8 cellular contexts compared by ENCODE assay signal in genomic region chr19:58474997-58475713, GRCh38. TPM values are rescaled to one million over a fixed set of nuclear protein-coding genes. Genes with fewer than 3 reads are reported as not detected.
DNase-seq lines count a peak whose midpoint lies in the region; ATAC-seq, FAIRE-seq and TF ChIP-seq lines count a peak whose summit lies in the region.

No MANE protein-coding gene starts in this region.

- no peak overlapping the region for H2AFZ ChIP-seq in keratinocyte (ENCODE audit: control insufficient read depth, low read length)

- H3K27ac ChIP-seq in keratinocyte (ENCODE audit: control insufficient read depth, insufficient read depth, low read length) = peak overlapping the region; percentile 63
- peak overlapping the region; percentile 95 for H3K27ac ChIP-seq in temporal lobe (ENCODE audit: low read depth, low read length)

- no peak for TF ChIP-seq CTCF in Calu3 (IDR thresholded peaks at IDR 0.05; ENCODE audit: unreplicated experiment)
- TF ChIP-seq CTCF in keratinocyte (optimal IDR thresholded peaks at IDR 0.05 in 1 of 3, IDR thresholded peaks at IDR 0.05 in 1 of 3, conservative IDR thresholded peaks at IDR 0.05 in 1 of 3; ENCODE audit: extremely low read depth in 1 of 3, insufficient read depth in 2 of 3, low read length in 3 of 3) = no peak

- ATAC-seq in HG02759 (IDR thresholded peaks at IDR 0.05; ENCODE audit: unreplicated experiment) = peak; percentile 2
- ATAC-seq in activated T-helper 17 cell treated with anti-CD3 and anti-CD28 coated beads, Interleukin-2, amount 50 U/mL, for 72 hours (replicated peaks) = peak; percentile 27

- no peaks in the 10 kb centered on the region for H3K79me2 ChIP-seq in keratinocyte (ENCODE audit: control insufficient read depth, insufficient read depth, low read length)

- H3K36me3 Mint-ChIP-seq in Calu3 (ENCODE audit: insufficient read depth, unreplicated experiment) = peaks cover 67% of the 10 kb centered on the region
- peaks cover 27% of the 10 kb centered on the region for H3K36me3 Mint-ChIP-seq in activated T-helper 17 cell treated with anti-CD3 and anti-CD28 coated beads, Interleukin-2, amount 50 U/mL, for 72 hours (ENCODE audit: low read depth)

- H3K4me3 ChIP-seq in keratinocyte (ENCODE audit: control insufficient read depth in 2 of 3, extremely low read depth in 1 of 3, insufficient read depth in 2 of 3, low read depth in 1 of 3, low read length in 3 of 3) = peak overlapping the region; percentile 62 to 83 (median 68)

- no peaks in the 10 kb centered on the region for H3K9me3 Mint-ChIP-seq in Calu3 (ENCODE audit: low read depth, unreplicated experiment)
- H3K9me3 Mint-ChIP-seq in activated T-helper 17 cell treated with anti-CD3 and anti-CD28 coated beads, Interleukin-2, amount 50 U/mL, for 72 hours = no peaks in the 10 kb centered on the region

- intact Hi-C loops in Calu3 (cut with micrococcal nuclease; ENCODE audit: unreplicated experiment) = no loop called here

- H3K9me1 ChIP-seq in keratinocyte (ENCODE audit: control insufficient read depth, extremely low read depth, insufficient read depth, low read length) = no peaks in the 10 kb centered on the region

- H3K27ac Mint-ChIP-seq in Calu3 (ENCODE audit: unreplicated experiment) = peak overlapping the region; percentile 95
- peak overlapping the region; percentile 96 for H3K27ac Mint-ChIP-seq in activated T-helper 17 cell treated with anti-CD3 and anti-CD28 coated beads, Interleukin-2, amount 50 U/mL, for 72 hours

- peaks cover 15% of the 10 kb centered on the region for H3K4me1 ChIP-seq in keratinocyte (ENCODE audit: control insufficient read depth, extremely low read depth, insufficient read depth, low read length)

- H3K36me3 ChIP-seq in keratinocyte (ENCODE audit: control insufficient read depth in 2 of 2, extremely low read depth in 1 of 2, insufficient read depth in 2 of 2, low read length in 2 of 2) = peaks cover 7 to 12% of the 10 kb centered on the region in 2 experiments

- dilution Hi-C loops in keratinocyte (cut with MboI; ENCODE audit: extremely low pct_ligation_motif_present, low sequenced_read_pairs) = no loop called here

- H4K20me1 ChIP-seq in keratinocyte (ENCODE audit: control insufficient read depth, extremely low read depth, insufficient read depth, low read length) = no peaks in the 10 kb centered on the region

- no peaks in the 10 kb centered on the region for H3K27me3 Mint-ChIP-seq in Calu3 (ENCODE audit: unreplicated experiment)
- H3K27me3 Mint-ChIP-seq in activated T-helper 17 cell treated with anti-CD3 and anti-CD28 coated beads, Interleukin-2, amount 50 U/mL, for 72 hours = no peaks in the 10 kb centered on the region

- peak overlapping the region; percentile 71 for H3K4me3 Mint-ChIP-seq in Calu3 (ENCODE audit: low read depth, unreplicated experiment)
- H3K4me3 Mint-ChIP-seq in activated T-helper 17 cell treated with anti-CD3 and anti-CD28 coated beads, Interleukin-2, amount 50 U/mL, for 72 hours = peak overlapping the region; percentile 88

- BruUV-seq in Calu3 (replicated peaks; lab: Mats Ljungman, UMichigan) = TSS peak; percentile 49

- H3K27me3 ChIP-seq in keratinocyte (ENCODE audit: control insufficient read depth, extremely low read depth, insufficient read depth, low read length) = no peaks in the 10 kb centered on the region

- no peaks in the 10 kb centered on the region for H3K9me3 ChIP-seq in keratinocyte (ENCODE audit: control insufficient read depth, low read depth, low read length)

- FAIRE-seq in keratinocyte (lab: Jason Lieb, UNC) = no peak

- DNase-seq in Calu3 (no peak), keratinocyte (ENCODE audit: low read depth, low spot score) (no peak), DMS79 (lab: John Stamatoyannopoulos, UW) (no peak), NCI-H2107 treated with DMSO at 0.1 percent for 48 hours (lab: John Stamatoyannopoulos, UW; ENCODE audit: unreplicated experiment) (no peak), NCI-H2196 (lab: John Stamatoyannopoulos, UW; ENCODE audit: unreplicated experiment) (no peak)

- H3K4me2 ChIP-seq in keratinocyte (ENCODE audit: control insufficient read depth, extremely low read depth, insufficient read depth, low read depth, low read length) = peak overlapping the region; percentile 91

- H3K4me1 Mint-ChIP-seq in Calu3 (ENCODE audit: low read depth, unreplicated experiment) = peaks cover 9% of the 10 kb centered on the region
- peaks cover 10% of the 10 kb centered on the region for H3K4me1 Mint-ChIP-seq in activated T-helper 17 cell treated with anti-CD3 and anti-CD28 coated beads, Interleukin-2, amount 50 U/mL, for 72 hours

- CTCF ChIA-PET in Calu3 (lab: Charles Lee) = interaction anchor here (1.0 to 1.2 kb wide), 2 partner anchors 39 to 44 kb away, joined by 3 to 7 read pairs; partner anchors contain the start of gene ZBTB45

- H3K9ac ChIP-seq in keratinocyte (ENCODE audit: control insufficient read depth, extremely low read depth, insufficient read depth, low read length) = peak overlapping the region; percentile 80

RNA-seq across cellular contexts. Expression of gene ZNF446, which starts 1.0 kb away (rescaled TPM):
- 12.7 and 13.9 TPM in 2 replicates for total RNA-seq in Calu3 (2022)
- 1 to 10 TPM; 5.8 to 6.2 TPM for total RNA-seq in activated T-helper 17 cell treated with anti-CD3 and anti-CD28 coated beads, Interleukin-2, amount 50 U/mL, for 72 hours
- 2.1 to 4.7 TPM (median 2.7 TPM) in 3 replicates for polyA plus RNA-seq in keratinocyte
- polyA plus RNA-seq in keratinocyte (2011; ENCODE audit: low read depth) = 1.4 TPM
- 1.5 and 3.5 TPM in 2 replicates for polyA plus RNA-seq in keratinocyte (2011; cell fraction: cytosol; rRNA removed)
- 6.4 and 9.9 TPM in 2 replicates for polyA plus RNA-seq in keratinocyte (2011; cell fraction: nucleus; rRNA removed)
- polyA plus RNA-seq in keratinocyte (2012; ENCODE audit: low replicate concordance) = 3.7 and 3.9 TPM in 2 replicates
- 1.4 to 3.3 TPM (median 2.3 TPM) in 3 replicates for polyA minus RNA-seq in keratinocyte
- polyA minus RNA-seq in keratinocyte (2011; cell fraction: cytosol; rRNA and poly(A)+ RNA removed) = 2.1 TPM
- polyA minus RNA-seq in keratinocyte (2011; cell fraction: nucleus; rRNA and poly(A)+ RNA removed) = 4.5 and 5.7 TPM in 2 replicates
- total RNA-seq in temporal lobe = 9.6 TPM

RNA-seq across cellular contexts. Expression of gene ZNF324, which starts 8.3 kb away (rescaled TPM):
- 16.9 and 18.2 TPM in 2 replicates for total RNA-seq in Calu3 (2022)
- total RNA-seq in activated T-helper 17 cell treated with anti-CD3 and anti-CD28 coated beads, Interleukin-2, amount 50 U/mL, for 72 hours = 1 to 10 TPM; 7.3 to 7.6 TPM
- polyA plus RNA-seq in keratinocyte = 5.0 to 10.8 TPM (median 6.6 TPM) in 3 replicates
- 1.2 TPM for polyA plus RNA-seq in keratinocyte (2011; ENCODE audit: low read depth)
- polyA plus RNA-seq in keratinocyte (2011; cell fraction: cytosol; rRNA removed) = 3.1 and 5.8 TPM in 2 replicates
- 15.1 and 16.2 TPM in 2 replicates for polyA plus RNA-seq in keratinocyte (2011; cell fraction: nucleus; rRNA removed)
- 6.7 and 7.9 TPM in 2 replicates for polyA plus RNA-seq in keratinocyte (2012; ENCODE audit: low replicate concordance)
- polyA minus RNA-seq in keratinocyte = 8.1 to 14.9 TPM (median 9.4 TPM) in 3 replicates
- polyA minus RNA-seq in keratinocyte (2011; cell fraction: cytosol; rRNA and poly(A)+ RNA removed) = 17.1 TPM
- polyA minus RNA-seq in keratinocyte (2011; cell fraction: nucleus; rRNA and poly(A)+ RNA removed) = 24.0 and 25.9 TPM in 2 replicates
- total RNA-seq in temporal lobe = 24.1 TPM

RNA-seq across cellular contexts. Expression of gene ZNF324B, which starts 23.7 kb away (rescaled TPM):
- total RNA-seq in Calu3 (2022) (12.0 and 13.7 TPM in 2 replicates), temporal lobe (14.0 TPM)
- 1 to 10 TPM; 8.8 to 8.9 TPM for total RNA-seq in activated T-helper 17 cell treated with anti-CD3 and anti-CD28 coated beads, Interleukin-2, amount 50 U/mL, for 72 hours
- 2.0 to 3.5 TPM (median 2.5 TPM) in 3 replicates for polyA plus RNA-seq in keratinocyte
- 3.0 TPM for polyA plus RNA-seq in keratinocyte (2011; ENCODE audit: low read depth)
- polyA plus RNA-seq in keratinocyte (2011; cell fraction: cytosol; rRNA removed) = 1.1 and 1.7 TPM in 2 replicates
- 5.1 and 5.6 TPM in 2 replicates for polyA plus RNA-seq in keratinocyte (2011; cell fraction: nucleus; rRNA removed)
- polyA plus RNA-seq in keratinocyte (2012; ENCODE audit: low replicate concordance) = 3.1 TPM in 2 replicates
- 4.2 to 7.2 TPM (median 5.7 TPM) in 3 replicates for polyA minus RNA-seq in keratinocyte
- polyA minus RNA-seq in keratinocyte (2011; cell fraction: cytosol; rRNA and poly(A)+ RNA removed) = 4.4 TPM
- polyA minus RNA-seq in keratinocyte (2011; cell fraction: nucleus; rRNA and poly(A)+ RNA removed) = 7.9 and 9.9 TPM in 2 replicates

RNA-seq across cellular contexts. Expression of gene ZNF132, which starts 35.2 kb away (rescaled TPM):
- not detected in 2 replicates for total RNA-seq in Calu3 (2022)
- total RNA-seq in activated T-helper 17 cell treated with anti-CD3 and anti-CD28 coated beads, Interleukin-2, amount 50 U/mL, for 72 hours = 1 to 10 TPM; 2.1 to 3.8 TPM
- polyA plus RNA-seq in keratinocyte = 1.5 to 2.1 TPM (median 1.6 TPM) in 3 replicates
- polyA plus RNA-seq in keratinocyte (2011; ENCODE audit: low read depth) = 0.25 TPM
- 0.48 and 0.95 TPM in 2 replicates for polyA plus RNA-seq in keratinocyte (2011; cell fraction: cytosol; rRNA removed)
- polyA plus RNA-seq in keratinocyte (2011; cell fraction: nucleus; rRNA removed) = 2.1 and 2.2 TPM in 2 replicates
- polyA plus RNA-seq in keratinocyte (2012; ENCODE audit: low replicate concordance) = 1.6 and 2.6 TPM in 2 replicates
- polyA minus RNA-seq in keratinocyte = 1.9 to 5.9 TPM (median 4.0 TPM) in 3 replicates
- 3.5 TPM for polyA minus RNA-seq in keratinocyte (2011; cell fraction: cytosol; rRNA and poly(A)+ RNA removed)
- polyA minus RNA-seq in keratinocyte (2011; cell fraction: nucleus; rRNA and poly(A)+ RNA removed) = 3.0 and 5.0 TPM in 2 replicates
- 7.1 TPM for total RNA-seq in temporal lobe

RNA-seq across cellular contexts. Expression of gene SLC27A5, which starts 36.6 kb away (rescaled TPM):
- total RNA-seq in Calu3 (2022) = 3.7 and 5.8 TPM in 2 replicates
- total RNA-seq in activated T-helper 17 cell treated with anti-CD3 and anti-CD28 coated beads, Interleukin-2, amount 50 U/mL, for 72 hours = 10 to 100 TPM; 14.4 to 15.6 TPM
- polyA plus RNA-seq in keratinocyte = 13.4 to 15.4 TPM (median 14.7 TPM) in 3 replicates
- 1.9 TPM for polyA plus RNA-seq in keratinocyte (2011; ENCODE audit: low read depth)
- 7.9 and 16.2 TPM in 2 replicates for polyA plus RNA-seq in keratinocyte (2011; cell fraction: cytosol; rRNA removed)
- polyA plus RNA-seq in keratinocyte (2011; cell fraction: nucleus; rRNA removed) = 5.5 and 8.2 TPM in 2 replicates
- 11.7 and 22.5 TPM in 2 replicates for polyA plus RNA-seq in keratinocyte (2012; ENCODE audit: low replicate concordance)
- polyA minus RNA-seq in keratinocyte = 14.4 to 33.3 TPM (median 19.7 TPM) in 3 replicates
- polyA minus RNA-seq in keratinocyte (2011; cell fraction: cytosol; rRNA and poly(A)+ RNA removed) = 18.8 TPM
- 4.1 and 5.6 TPM in 2 replicates for polyA minus RNA-seq in keratinocyte (2011; cell fraction: nucleus; rRNA and poly(A)+ RNA removed)
- total RNA-seq in temporal lobe = 6.1 TPM
